Comparison of ENCODE assay signal across 8 cellular contexts in genomic region chr17:81515530-81516041, GRCh38. TPM values are rescaled to one million over a fixed set of nuclear protein-coding genes. Genes with fewer than 3 reads are reported as not detected.
A peak's percentile ranks its signal among the peaks of the same experiment; 100 is the strongest.
DNase-seq lines count a peak whose midpoint lies in the region; ATAC-seq and TF ChIP-seq lines count a peak whose summit lies in the region.

No MANE protein-coding gene starts in this region.

- H3K14ac ChIP-seq in mesenchymal stem cell (ENCODE audit: low read length in 2 of 2), result peak overlapping the region in 1 of 2 experiments; percentile 98

- H3K18ac ChIP-seq in mesenchymal stem cell (ENCODE audit: low read depth in 1 of 2, low read length in 2 of 2), result peak overlapping the region; percentile 46 to 86

- WGBS in mesenchymal stem cell, result 56% methylated on average over 18 of the region's 19 CpGs
- 60 to 64% methylated on average over 19 of the region's 19 CpGs for WGBS in upper lobe of left lung, 2 donors

- peak overlapping the region; percentile 42 to 99 for H3K4ac ChIP-seq in mesenchymal stem cell (ENCODE audit: low read depth in 1 of 2, low read length in 2 of 2)

- peak overlapping the region; percentile 81 for H2AK5ac ChIP-seq in mesenchymal stem cell (ENCODE audit: low read length, severe bottlenecking)

- CTCF ChIA-PET in activated naive CD4-positive, alpha-beta T cell treated with anti-CD3 and anti-CD28 coated beads for 36 hours (lab: Charles Lee), result interaction anchor here (1.2 kb wide), 1 partner anchor 31 kb away, joined by 4 read pairs; no protein-coding TSS in a partner anchor

- intact Hi-C loops in activated naive CD4-positive, alpha-beta T cell treated with anti-CD3 and anti-CD28 coated beads for 36 hours (cut with micrococcal nuclease), result loop anchor here (10.0 kb wide), 2 partner anchors 221 to 509 kb away; partner anchors contain the start of genes CENPX, LRRC45 and SLC38A10

- peak overlapping the region; percentile 85 for H3K4me3 Mint-ChIP-seq in activated naive CD4-positive, alpha-beta T cell treated with anti-CD3 and anti-CD28 coated beads for 36 hours
- H3K4me3 Mint-ChIP-seq in central memory CD8-positive, alpha-beta T cell, result peak overlapping the region; percentile 85

- H2BK15ac ChIP-seq in mesenchymal stem cell (ENCODE audit: low read depth, poor library complexity, severe bottlenecking), result peak overlapping the region; percentile 15

- no peak for TF ChIP-seq CTCF in upper lobe of left lung (IDR thresholded peaks at IDR 0.05)

- peak overlapping the region; percentile 99 for H2BK5ac ChIP-seq in mesenchymal stem cell (ENCODE audit: low read depth, low read length, poor library complexity, severe bottlenecking)

- H3K27ac ChIP-seq in mesenchymal stem cell (ENCODE audit: low read length, poor library complexity, severe bottlenecking), result peak overlapping the region; percentile 98
- peak overlapping the region; percentile 98 to 100 (median 99) for H3K27ac ChIP-seq in upper lobe of left lung

- peak overlapping the region; percentile 94 for H3K4me2 ChIP-seq in mesenchymal stem cell (ENCODE audit: low read length, poor library complexity, severe bottlenecking)

- no peak for DNase-seq in activated naive CD4-positive, alpha-beta T cell treated with anti-CD3 and anti-CD28 coated beads for 36 hours
- no peak for DNase-seq in activated naive CD4-positive, alpha-beta T cell treated with anti-CD3 and anti-CD28 coated beads, Interleukin-2, amount 50 U/mL, for 72 hours (ENCODE audit: low spot score in 2 of 2)
- DNase-seq in central memory CD8-positive, alpha-beta T cell (ENCODE audit: low spot score in 2 of 2), result no peak
- no peak for DNase-seq in mesenchymal stem cell
- DNase-seq in upper lobe of left lung, result peak in 1 of 2 donors; percentile 80
- DNase-seq in NCI-H345 treated with DMSO at 0.1 percent for 48 hours (lab: John Stamatoyannopoulos, UW; ENCODE audit: unreplicated experiment), result no peak
- DNase-seq in CD1c-positive myeloid dendritic cell (ENCODE audit: extremely low spot score), result no peak
- no peak for DNase-seq in GDM1 (lab: John Stamatoyannopoulos, UW)

- peak overlapping the region; percentile 33 for H4K8ac ChIP-seq in mesenchymal stem cell (ENCODE audit: low read length)

- H3K4me3 ChIP-seq in mesenchymal stem cell (ENCODE audit: insufficient read depth in 1 of 2, low read depth in 1 of 2, low read length in 2 of 2) (peak overlapping the region; percentile 83 to 92), upper lobe of left lung (peak overlapping the region; percentile 69 to 92 (median 86))

- TF ChIP-seq POLR2A in upper lobe of left lung (IDR thresholded peaks at IDR 0.05), result no peak

- no peaks in the 10 kb centered on the region for H3K27me3 Mint-ChIP-seq in activated naive CD4-positive, alpha-beta T cell treated with anti-CD3 and anti-CD28 coated beads for 36 hours (ENCODE audit: low read depth)
- no peaks in the 10 kb centered on the region for H3K27me3 Mint-ChIP-seq in central memory CD8-positive, alpha-beta T cell

- peak overlapping the region; percentile 20 for H2AFZ ChIP-seq in mesenchymal stem cell (ENCODE audit: low read depth, low read length)

- H3K4me1 ChIP-seq in mesenchymal stem cell (ENCODE audit: control insufficient read depth, insufficient read depth, low read depth, low read length) (peaks cover 50% of the 10 kb centered on the region), upper lobe of left lung (peaks cover 39 to 76% (median 63%) of the 10 kb centered on the region in 4 donors)

- H4K91ac ChIP-seq in mesenchymal stem cell (ENCODE audit: low read length), result peak overlapping the region; percentile 93

- peaks cover 17% of the 10 kb centered on the region for H3K36me3 Mint-ChIP-seq in activated naive CD4-positive, alpha-beta T cell treated with anti-CD3 and anti-CD28 coated beads for 36 hours (ENCODE audit: low read depth)
- peaks cover 17 to 27% of the 10 kb centered on the region in 2 donors for H3K36me3 Mint-ChIP-seq in activated naive CD4-positive, alpha-beta T cell treated with anti-CD3 and anti-CD28 coated beads, Interleukin-2, amount 50 U/mL, for 72 hours
- peaks cover 37% of the 10 kb centered on the region for H3K36me3 Mint-ChIP-seq in central memory CD8-positive, alpha-beta T cell (ENCODE audit: insufficient read depth)

- H3K9me3 ChIP-seq in mesenchymal stem cell (ENCODE audit: control insufficient read depth, low read length) (no peaks in the 10 kb centered on the region), upper lobe of left lung (no peaks in the 10 kb centered on the region)

- peak overlapping the region; percentile 94 for H2BK120ac ChIP-seq in mesenchymal stem cell (ENCODE audit: low read depth, low read length)

- no peak for TF ChIP-seq EP300 in upper lobe of left lung (IDR thresholded peaks at IDR 0.05)

- H3K79me1 ChIP-seq in mesenchymal stem cell (replicated peaks; ENCODE audit: low read length, poor library complexity, severe bottlenecking), result peaks cover 4% of the 10 kb centered on the region

- peak overlapping the region in 1 of 2 experiments; percentile 68 for H3K23ac ChIP-seq in mesenchymal stem cell (ENCODE audit: low read length in 2 of 2)

- no peaks in the 10 kb centered on the region for H3K9me3 Mint-ChIP-seq in activated naive CD4-positive, alpha-beta T cell treated with anti-CD3 and anti-CD28 coated beads for 36 hours
- peaks cover 0 to 3% of the 10 kb centered on the region in 2 donors for H3K9me3 Mint-ChIP-seq in activated naive CD4-positive, alpha-beta T cell treated with anti-CD3 and anti-CD28 coated beads, Interleukin-2, amount 50 U/mL, for 72 hours
- no peaks in the 10 kb centered on the region for H3K9me3 Mint-ChIP-seq in central memory CD8-positive, alpha-beta T cell

- ATAC-seq in activated naive CD4-positive, alpha-beta T cell treated with anti-CD3 and anti-CD28 coated beads, Interleukin-2, amount 50 U/mL, for 72 hours, result no peak
- ATAC-seq in central memory CD8-positive, alpha-beta T cell (replicated peaks; ENCODE audit: extremely low read depth, poor library complexity, severe bottlenecking), result no peak
- no peak for ATAC-seq in upper lobe of left lung (ENCODE audit: low FRiP score in 2 of 2)

- peak overlapping the region; percentile 94 for H3K9ac ChIP-seq in mesenchymal stem cell (ENCODE audit: low read length)

- peak overlapping the region; percentile 85 for H3K27ac Mint-ChIP-seq in activated naive CD4-positive, alpha-beta T cell treated with anti-CD3 and anti-CD28 coated beads for 36 hours
- peak overlapping the region in 1 of 2 donors; percentile 83 for H3K27ac Mint-ChIP-seq in activated naive CD4-positive, alpha-beta T cell treated with anti-CD3 and anti-CD28 coated beads, Interleukin-2, amount 50 U/mL, for 72 hours
- H3K27ac Mint-ChIP-seq in central memory CD8-positive, alpha-beta T cell (ENCODE audit: low read depth), result peak overlapping the region; percentile 82

- H3K36me3 ChIP-seq in mesenchymal stem cell (ENCODE audit: control insufficient read depth in 1 of 2, insufficient read depth in 2 of 2, low read depth in 1 of 2, low read length in 2 of 2) (peaks cover 16 to 38% of the 10 kb centered on the region in 2 experiments), upper lobe of left lung (peaks cover 4 to 16% (median 11%) of the 10 kb centered on the region in 4 donors)

- peaks cover 18% of the 10 kb centered on the region for H3K4me1 Mint-ChIP-seq in activated naive CD4-positive, alpha-beta T cell treated with anti-CD3 and anti-CD28 coated beads for 36 hours (ENCODE audit: low read depth)
- peaks cover 42% of the 10 kb centered on the region for H3K4me1 Mint-ChIP-seq in central memory CD8-positive, alpha-beta T cell

- H3K27me3 ChIP-seq in mesenchymal stem cell (ENCODE audit: control insufficient read depth in 1 of 2, insufficient read depth in 1 of 2, low read length in 2 of 2) (no peaks in the 10 kb centered on the region), upper lobe of left lung (no peaks in the 10 kb centered on the region)

- H2BK12ac ChIP-seq in mesenchymal stem cell (ENCODE audit: low read length in 2 of 2), result peak overlapping the region; percentile 7 to 80

RNA-seq across cellular contexts. Expression of gene ACTG1, which starts 3.0 kb away (rescaled TPM):
- total RNA-seq in activated naive CD4-positive, alpha-beta T cell treated with anti-CD3 and anti-CD28 coated beads for 36 hours, result 1,000 to 10,000 TPM; 2,881 to 2,925 TPM
- 1,000 to 10,000 TPM; 6,062 to 6,573 TPM for total RNA-seq in activated naive CD4-positive, alpha-beta T cell treated with anti-CD3 and anti-CD28 coated beads, Interleukin-2, amount 50 U/mL, for 72 hours
- 7,126 TPM for polyA plus RNA-seq in mesenchymal stem cell (2013, experiment 1 of 2)
- 6,723 TPM for polyA plus RNA-seq in mesenchymal stem cell (2013, experiment 2 of 2)
- total RNA-seq in upper lobe of left lung, result 1,000 to 10,000 TPM in 5 of 6 donors, 100 to 1,000 TPM in 1; 902 to 3,864 (median 2,097) TPM

RNA-seq across cellular contexts. Expression of gene FSCN2, which starts 12.6 kb away (rescaled TPM):
- not detected for total RNA-seq in activated naive CD4-positive, alpha-beta T cell treated with anti-CD3 and anti-CD28 coated beads for 36 hours
- under 1 TPM; 0.30 to 0.86 TPM for total RNA-seq in activated naive CD4-positive, alpha-beta T cell treated with anti-CD3 and anti-CD28 coated beads, Interleukin-2, amount 50 U/mL, for 72 hours
- 0.23 TPM for polyA plus RNA-seq in mesenchymal stem cell (2013, experiment 1 of 2)
- 0.15 TPM for polyA plus RNA-seq in mesenchymal stem cell (2013, experiment 2 of 2)
- 10 to 100 TPM in 1 of 6 donors, 1 to 10 TPM in 5; 2.7 to 37.7 (median 3.9) TPM for total RNA-seq in upper lobe of left lung

RNA-seq across cellular contexts. Expression of gene FAAP100, which starts 36.6 kb away (rescaled TPM):
- 10 to 100 TPM; 25.3 to 27.1 TPM for total RNA-seq in activated naive CD4-positive, alpha-beta T cell treated with anti-CD3 and anti-CD28 coated beads for 36 hours
- total RNA-seq in activated naive CD4-positive, alpha-beta T cell treated with anti-CD3 and anti-CD28 coated beads, Interleukin-2, amount 50 U/mL, for 72 hours, result 10 to 100 TPM; 19.8 to 37.9 TPM
- 10.1 TPM for polyA plus RNA-seq in mesenchymal stem cell (2013, experiment 1 of 2)
- polyA plus RNA-seq in mesenchymal stem cell (2013, experiment 2 of 2), result 10.3 TPM
- 10 to 100 TPM; 22.0 to 70.2 (median 32.5) TPM for total RNA-seq in upper lobe of left lung
